In genomic region chr10:67969875-67970274, GRCh38 we compare ENCODE assay signal across 17 cellular contexts.
A peak's percentile ranks its signal among the peaks of the same experiment; 100 is the strongest.
DNase-seq lines count a peak whose midpoint lies in the region; ATAC-seq and TF ChIP-seq lines count a peak whose summit lies in the region.
"Had no signal": no experiment of that assay in that cellular context is flagged by ENCODE, and none has a peak within 500 bp of the region (broad histone marks: within the 10 kb centered on the region; RNA-seq: fewer than 3 reads in every experiment).

No MANE protein-coding gene starts in this region.

- peaks cover 13% of the 10 kb centered on the region in 2 experiments for H3K4me1 Mint-ChIP-seq in H9
- no peaks in the 10 kb centered on the region for H3K4me1 Mint-ChIP-seq in activated naive CD8-positive, alpha-beta T cell treated with anti-CD3 and anti-CD28 coated beads, Interleukin-2, amount 50 U/mL, for 24 hours
- peaks cover 0 to 18% (median 16%) of the 10 kb centered on the region in 7 donors for H3K4me1 Mint-ChIP-seq in naive thymus-derived CD4-positive, alpha-beta T cell

- H3K27ac ChIP-seq in H9 (ENCODE audit: insufficient read length, low read depth, low read length) (no peak overlapping the region), mesendoderm (ENCODE audit: low read depth, low read length) (no peak overlapping the region), caudate nucleus (ENCODE audit: low read depth, low read length) (no peak overlapping the region)
- H3K27ac ChIP-seq in naive thymus-derived CD4-positive, alpha-beta T cell (ENCODE audit: low read depth, low read length), result no peak overlapping the region
- H3K27ac ChIP-seq: C4-2B, SK-N-MC had no signal

- H4K20me1 ChIP-seq in H9 (ENCODE audit: control insufficient read depth, insufficient read depth, insufficient read length), result no peaks in the 10 kb centered on the region

- no peak overlapping the region for H2BK5ac ChIP-seq in H9 (ENCODE audit: insufficient read length, low read length)
- no peak overlapping the region for H2BK5ac ChIP-seq in mesendoderm (ENCODE audit: low read length)

- H3K27me3 Mint-ChIP-seq in H9 (ENCODE audit: low read depth), result no peaks in the 10 kb centered on the region
- H3K27me3 Mint-ChIP-seq in activated naive CD8-positive, alpha-beta T cell treated with anti-CD3 and anti-CD28 coated beads, Interleukin-2, amount 50 U/mL, for 24 hours, result no peaks in the 10 kb centered on the region
- no peaks in the 10 kb centered on the region for H3K27me3 Mint-ChIP-seq in naive thymus-derived CD4-positive, alpha-beta T cell

- no peaks in the 10 kb centered on the region for H3K79me2 ChIP-seq in H9 (ENCODE audit: insufficient read depth, low read length)
- H3K79me2 ChIP-seq in mesendoderm (ENCODE audit: control insufficient read depth, insufficient read depth, low read length), result no peaks in the 10 kb centered on the region

- no peak overlapping the region for H2AFZ ChIP-seq in H9 (ENCODE audit: low read length)

- H3K23me2 ChIP-seq in H9 (ENCODE audit: insufficient read length, low read depth, low read length, poor library complexity, severe bottlenecking), result no peaks in the 10 kb centered on the region

- H3K36me3 ChIP-seq in adipocyte (ENCODE audit: control insufficient read depth, insufficient read depth, low read length, severe bottlenecking) (peaks cover 84% of the 10 kb centered on the region), mesendoderm (ENCODE audit: control insufficient read depth, insufficient read depth, low read length) (no peaks in the 10 kb centered on the region)
- H3K36me3 ChIP-seq in naive thymus-derived CD4-positive, alpha-beta T cell (ENCODE audit: control insufficient read depth in 2 of 3, insufficient read depth in 3 of 3, low read length in 3 of 3), result peaks cover 0 to 33% (median 7%) of the 10 kb centered on the region in 3 experiments

- no peaks in the 10 kb centered on the region for H3K79me1 ChIP-seq in H9 (ENCODE audit: insufficient read depth, low read depth, low read length, poor library complexity, severe bottlenecking)
- no peaks in the 10 kb centered on the region for H3K79me1 ChIP-seq in mesendoderm (ENCODE audit: low read length)

- POLR2A ChIA-PET in naive thymus-derived CD4-positive, alpha-beta T cell (lab: Charles Lee), result no interaction called here

- no peak overlapping the region for H2BK20ac ChIP-seq in H9 (ENCODE audit: low read depth, low read length, poor library complexity, severe bottlenecking)

- intact Hi-C loops in naive thymus-derived CD4-positive, alpha-beta T cell (cut with micrococcal nuclease), result no loop called here

- H2BK120ac ChIP-seq in H9 (ENCODE audit: low read depth, low read length, poor library complexity, severe bottlenecking) (no peak overlapping the region), mesendoderm (ENCODE audit: low read depth, low read length) (no peak overlapping the region)

- H3K4me3 ChIP-seq in adipocyte (ENCODE audit: low read length) (no peak overlapping the region), mesendoderm (ENCODE audit: low read length) (no peak overlapping the region)
- no peak overlapping the region for H3K4me3 ChIP-seq in naive thymus-derived CD4-positive, alpha-beta T cell (ENCODE audit: low read length)
- H3K4me3 ChIP-seq: SK-N-MC had no signal

- H3K4me1 ChIP-seq in H9 (ENCODE audit: insufficient read depth, low read length), result no peaks in the 10 kb centered on the region
- H3K4me1 ChIP-seq in adipocyte (ENCODE audit: control insufficient read depth, insufficient read depth, low read length), result no peaks in the 10 kb centered on the region
- H3K4me1 ChIP-seq in mesendoderm (ENCODE audit: control insufficient read depth, low read depth, low read length), result no peaks in the 10 kb centered on the region
- no peaks in the 10 kb centered on the region for H3K4me1 ChIP-seq in naive thymus-derived CD4-positive, alpha-beta T cell (ENCODE audit: control insufficient read depth in 2 of 2, insufficient read depth in 2 of 2, low read length in 2 of 2)

- H2BK15ac ChIP-seq in H9 (ENCODE audit: low read depth, low read length), result no peak overlapping the region
- no peak overlapping the region for H2BK15ac ChIP-seq in mesendoderm (replicated peaks; ENCODE audit: low read depth)

- H3K18ac ChIP-seq in H9 (ENCODE audit: insufficient read length, low read depth, low read length), result no peak overlapping the region
- no peak overlapping the region for H3K18ac ChIP-seq in mesendoderm (ENCODE audit: low read length)

- H3K27me3 ChIP-seq in H9 (ENCODE audit: insufficient read depth, low read length) (no peaks in the 10 kb centered on the region), adipocyte (replicated peaks; ENCODE audit: control insufficient read depth, insufficient read depth, low read length) (no peaks in the 10 kb centered on the region), mesendoderm (ENCODE audit: insufficient read depth, low read length, poor library complexity) (no peaks in the 10 kb centered on the region)
- no peaks in the 10 kb centered on the region for H3K27me3 ChIP-seq in naive thymus-derived CD4-positive, alpha-beta T cell (ENCODE audit: control insufficient read depth in 2 of 2, insufficient read depth in 2 of 2, low read length in 2 of 2)

- peaks cover 13 to 21% of the 10 kb centered on the region in 2 experiments for H3K9me3 Mint-ChIP-seq in H9
- H3K9me3 Mint-ChIP-seq in activated naive CD8-positive, alpha-beta T cell treated with anti-CD3 and anti-CD28 coated beads, Interleukin-2, amount 50 U/mL, for 24 hours, result peaks cover 4% of the 10 kb centered on the region
- H3K9me3 Mint-ChIP-seq in naive thymus-derived CD4-positive, alpha-beta T cell, result peaks cover 0 to 31% (median 6%) of the 10 kb centered on the region in 11 donors

- no peak overlapping the region for H4K5ac ChIP-seq in H9 (ENCODE audit: insufficient read length, low read depth, low read length)
- no peak overlapping the region for H4K5ac ChIP-seq in mesendoderm (ENCODE audit: low read length)

- H3K4me2 ChIP-seq in H9 (ENCODE audit: insufficient read depth, insufficient read length, low read length), result no peak overlapping the region
- H3K4me2 ChIP-seq in mesendoderm (ENCODE audit: low read length), result no peak overlapping the region

- H2BK12ac ChIP-seq in H9 (ENCODE audit: insufficient read length, low read depth, low read length), result no peak overlapping the region

- H3K4ac ChIP-seq in H9 (ENCODE audit: low read depth, low read length) (no peak overlapping the region), mesendoderm (ENCODE audit: low read depth, low read length) (no peak overlapping the region)

- H3K9ac ChIP-seq in H9 (ENCODE audit: extremely low read depth, insufficient read length, low read length), result no peak overlapping the region
- H3K9ac ChIP-seq in adipocyte (ENCODE audit: low read length), result no peak overlapping the region
- no peak overlapping the region for H3K9ac ChIP-seq in mesendoderm (ENCODE audit: low read length)

- peak; percentile 8 for DNase-seq in AG08395 (ENCODE audit: low spot score)
- DNase-seq in H9, result no peak
- peak; percentile 10 for DNase-seq in adipocyte (ENCODE audit: low read depth)
- peak; percentile 7 for DNase-seq in mesendoderm
- DNase-seq in caudate nucleus (lab: John Stamatoyannopoulos, UW), result no peak
- DNase-seq in activated naive CD8-positive, alpha-beta T cell treated with anti-CD3 and anti-CD28 coated beads, Interleukin-2, amount 50 U/mL, for 24 hours, result no peak
- no peak for DNase-seq in naive thymus-derived CD4-positive, alpha-beta T cell
- no peak for DNase-seq in AML-193 (lab: John Stamatoyannopoulos, UW)
- DNase-seq: 8988T, EL, NCI-H1048, NCI-H2227 treated with DMSO at 0.1 percent for 48 hours, NCI-H524 treated with DMSO at 0.1 percent for 48 hours, Right ventricle myocardium superior had no signal

- TF ChIP-seq CTCF in H9 (conservative IDR thresholded peaks at IDR 0.05), result no peak

- H2AK5ac ChIP-seq in H9 (ENCODE audit: insufficient read length, low read length), result no peak overlapping the region
- H2AK5ac ChIP-seq in mesendoderm (ENCODE audit: low read length), result no peak overlapping the region

- H3K36me3 Mint-ChIP-seq in H9 (ENCODE audit: insufficient read depth in 1 of 3, low read depth in 3 of 3), result peaks cover 39 to 69% (median 49%) of the 10 kb centered on the region in 3 experiments
- peaks cover 55% of the 10 kb centered on the region for H3K36me3 Mint-ChIP-seq in activated naive CD8-positive, alpha-beta T cell treated with anti-CD3 and anti-CD28 coated beads, Interleukin-2, amount 50 U/mL, for 24 hours (ENCODE audit: low read depth)
- H3K36me3 Mint-ChIP-seq in naive thymus-derived CD4-positive, alpha-beta T cell, result peaks cover 12 to 70% (median 64%) of the 10 kb centered on the region in 5 donors

- CTCF ChIA-PET in naive thymus-derived CD4-positive, alpha-beta T cell (lab: Charles Lee), result no interaction called here

- H3K23ac ChIP-seq in H9 (ENCODE audit: insufficient read length, low read depth, low read length) (no peak overlapping the region), mesendoderm (ENCODE audit: low read length) (no peak overlapping the region)

- H3K9me3 ChIP-seq in H9 (ENCODE audit: control insufficient read depth, low read depth, low read length), result no peaks in the 10 kb centered on the region
- peaks cover 21% of the 10 kb centered on the region for H3K9me3 ChIP-seq in adipocyte (ENCODE audit: control insufficient read depth, low read length)
- H3K9me3 ChIP-seq in naive thymus-derived CD4-positive, alpha-beta T cell (ENCODE audit: control insufficient read depth in 2 of 3, low read length in 3 of 3), result peaks cover 0 to 6% (median 0%) of the 10 kb centered on the region in 3 experiments

- peak overlapping the region in 2 of 3 experiments; percentile 89 to 94; a peak in 4 of 7 replicates for H3K27ac Mint-ChIP-seq in H9
- H3K27ac Mint-ChIP-seq in activated naive CD8-positive, alpha-beta T cell treated with anti-CD3 and anti-CD28 coated beads, Interleukin-2, amount 50 U/mL, for 24 hours, result no peak overlapping the region
- H3K27ac Mint-ChIP-seq in naive thymus-derived CD4-positive, alpha-beta T cell, result no peak overlapping the region

- H4K8ac ChIP-seq in H9 (replicated peaks; ENCODE audit: insufficient read length, low read depth, low read length), result no peak overlapping the region
- no peak overlapping the region for H4K8ac ChIP-seq in mesendoderm (ENCODE audit: low read depth, low read length)

- ATAC-seq in activated naive CD8-positive, alpha-beta T cell treated with anti-CD3 and anti-CD28 coated beads, Interleukin-2, amount 50 U/mL, for 24 hours, result no peak
- ATAC-seq in naive thymus-derived CD4-positive, alpha-beta T cell, result no peak
- ATAC-seq: HCT116 had no signal

- no peak overlapping the region for H3K56ac ChIP-seq in H9 (ENCODE audit: insufficient read length, low read depth, low read length)
- H3K56ac ChIP-seq in mesendoderm (ENCODE audit: low read length), result no peak overlapping the region

- no peak overlapping the region for H3K4me3 Mint-ChIP-seq in H9
- no peak overlapping the region for H3K4me3 Mint-ChIP-seq in activated naive CD8-positive, alpha-beta T cell treated with anti-CD3 and anti-CD28 coated beads, Interleukin-2, amount 50 U/mL, for 24 hours
- no peak overlapping the region for H3K4me3 Mint-ChIP-seq in naive thymus-derived CD4-positive, alpha-beta T cell

- H4K91ac ChIP-seq in H9 (ENCODE audit: insufficient read length, low read depth, low read length), result no peak overlapping the region

- H3T11ph ChIP-seq in H9 (ENCODE audit: low read length), result no peak overlapping the region

- no peak overlapping the region for H3K14ac ChIP-seq in H9 (ENCODE audit: insufficient read depth, low read length)

Comparison
In these comparisons a context has a peak if more than half of its experiments do, and no peak if none do; other contexts are left out.
1. DNase-seq: peak in AG08395 (single experiment), adipocyte (single experiment) and mesendoderm (single experiment); none in H9 (single experiment), caudate nucleus (0 of 61), activated naive CD8-positive, alpha-beta T cell treated with anti-CD3 and anti-CD28 coated beads, Interleukin-2, amount 50 U/mL, for 24 hours (single experiment), naive thymus-derived CD4-positive, alpha-beta T cell (0 of 9) and AML-193 (0 of 2).
2. H3K27ac Mint-ChIP-seq: peak in H9 (2 of 3); none in activated naive CD8-positive, alpha-beta T cell treated with anti-CD3 and anti-CD28 coated beads, Interleukin-2, amount 50 U/mL, for 24 hours (single experiment) and naive thymus-derived CD4-positive, alpha-beta T cell (0 of 9).